18 cellular contexts compared by ENCODE assay signal in genomic region chr16:15606521-15607220, GRCh38. TPM values are rescaled to one million over a fixed set of nuclear protein-coding genes. Genes with fewer than 3 reads are reported as not detected.
DNase-seq lines count a peak whose midpoint lies in the region; ATAC-seq, FAIRE-seq and TF ChIP-seq lines count a peak whose summit lies in the region.
"Had no signal": no experiment of that assay in that cellular context is flagged by ENCODE, and none has a peak within 500 bp of the region (broad histone marks: within the 10 kb centered on the region; RNA-seq: fewer than 3 reads in every experiment).

No MANE protein-coding gene starts in this region.

- intact Hi-C loops in prostate gland (cut with DNase I) = no loop called here

- H3K27ac Mint-ChIP-seq in T-helper 1 cell treated with Interleukin-12 subunit alpha and Interleukin-12 subunit beta and Interleukin-4 antibody, amounts not matched to agents 30 μg/mL and 1 μg/mL, for 36 hours = peak overlapping the region; percentile 28
- H3K27ac Mint-ChIP-seq in T-cell = peak overlapping the region; percentile 65 to 89
- H3K27ac Mint-ChIP-seq: HFFc6 had no signal

- TF ChIP-seq CTCF in epithelial cell of esophagus (IDR thresholded peaks at IDR 0.05; ENCODE audit: insufficient read depth, low read depth, low read length, missing control alignments) (no peak), prostate gland (IDR thresholded peaks at IDR 0.05) (no peak), coronary artery (IDR thresholded peaks at IDR 0.05) (no peak)

- POLR2A ChIA-PET in T-cell (lab: Charles Lee) = no interaction called here

- no peak overlapping the region for H3K4me3 Mint-ChIP-seq in T-helper 1 cell treated with Interleukin-12 subunit alpha and Interleukin-12 subunit beta and Interleukin-4 antibody, amounts not matched to agents 30 μg/mL and 1 μg/mL, for 36 hours
- H3K4me3 Mint-ChIP-seq in T-cell = no peak overlapping the region
- H3K4me3 Mint-ChIP-seq: brain, HFFc6 had no signal

- H3K27me3 ChIP-seq in prostate gland (replicated peaks; ENCODE audit: insufficient read depth) = no peaks in the 10 kb centered on the region
- H3K27me3 ChIP-seq: tibial artery had no signal

- H3K4me3 ChIP-seq in epithelial cell of esophagus (ENCODE audit: low read length) = no peak overlapping the region
- no peak overlapping the region for H3K4me3 ChIP-seq in prostate gland
- no peak overlapping the region for H3K4me3 ChIP-seq in coronary artery
- H3K4me3 ChIP-seq: SK-N-MC, tibial artery had no signal

- WGBS in prostate gland = 80% methylated on average over 5 of the region's 5 CpGs

- no peak for TF ChIP-seq POLR2A in prostate gland (IDR thresholded peaks at IDR 0.05)

- H3K36me3 Mint-ChIP-seq in T-helper 1 cell treated with Interleukin-12 subunit alpha and Interleukin-12 subunit beta and Interleukin-4 antibody, amounts not matched to agents 30 μg/mL and 1 μg/mL, for 36 hours (ENCODE audit: low read depth) = peaks cover 58% of the 10 kb centered on the region
- peaks cover 76% of the 10 kb centered on the region for H3K36me3 Mint-ChIP-seq in T-cell

- no peaks in the 10 kb centered on the region for H3K9me3 Mint-ChIP-seq in T-helper 1 cell treated with Interleukin-12 subunit alpha and Interleukin-12 subunit beta and Interleukin-4 antibody, amounts not matched to agents 30 μg/mL and 1 μg/mL, for 36 hours
- no peaks in the 10 kb centered on the region for H3K9me3 Mint-ChIP-seq in T-cell
- H3K9me3 Mint-ChIP-seq: brain, HFFc6 had no signal

- no peaks in the 10 kb centered on the region for H3K9me3 ChIP-seq in prostate gland
- H3K9me3 ChIP-seq: tibial artery had no signal

- H3K27ac ChIP-seq in prostate gland (peak overlapping the region; percentile 47 to 65), coronary artery (peak overlapping the region in 1 of 2 donors; percentile 59)
- H3K27ac ChIP-seq: 22Rv1, SK-N-MC, tibial artery had no signal

- FAIRE-seq in urothelium cell line (lab: Jason Lieb, UNC) = no peak
- FAIRE-seq: endometrium had no signal

- ATAC-seq in T-cell (replicated peaks in 1 of 4) = no peak

- no peaks in the 10 kb centered on the region for H3K4me1 ChIP-seq in prostate gland (replicated peaks)

- H3K36me3 ChIP-seq in prostate gland = no peaks in the 10 kb centered on the region

- CTCF ChIA-PET in T-cell (lab: Charles Lee) = no interaction called here

- no peaks in the 10 kb centered on the region for H3K27me3 Mint-ChIP-seq in T-helper 1 cell treated with Interleukin-12 subunit alpha and Interleukin-12 subunit beta and Interleukin-4 antibody, amounts not matched to agents 30 μg/mL and 1 μg/mL, for 36 hours (ENCODE audit: low read depth)
- no peaks in the 10 kb centered on the region for H3K27me3 Mint-ChIP-seq in T-cell
- H3K27me3 Mint-ChIP-seq: brain had no signal

- DNase-seq in T-helper 1 cell (no peak), T-cell (no peak), epithelial cell of esophagus (ENCODE audit: low read depth) (peak; percentile 38), prostate gland (ENCODE audit: low spot score) (peak; percentile 37), urothelium cell line (ENCODE audit: low spot score) (no peak), HuH-7 (ENCODE audit: low spot score) (no peak), coronary artery (ENCODE audit: low spot score) (no peak)
- DNase-seq: EL, HFFc6, NCI-H1694, NCI-H510A treated with DMSO at 0.1 percent for 48 hours, OCI-M1, tibial artery had no signal

- peaks cover 6% of the 10 kb centered on the region for H3K4me1 Mint-ChIP-seq in T-helper 1 cell treated with Interleukin-12 subunit alpha and Interleukin-12 subunit beta and Interleukin-4 antibody, amounts not matched to agents 30 μg/mL and 1 μg/mL, for 36 hours (ENCODE audit: low read depth)
- peaks cover 3 to 16% (median 4%) of the 10 kb centered on the region in 3 donors for H3K4me1 Mint-ChIP-seq in T-cell
- H3K4me1 Mint-ChIP-seq: brain had no signal

RNA-seq across cellular contexts. Expression of gene MARF1, which starts 36.3 kb away (rescaled TPM):
- 100 to 1,000 TPM; 151 to 180 (median 177) TPM for total RNA-seq in T-cell
- total RNA-seq in prostate gland = 10 to 100 TPM; 33.3 to 54.2 TPM

RNA-seq across cellular contexts. Expression of gene NDE1, which starts 43.4 kb away (rescaled TPM):
- total RNA-seq in T-cell = 100 to 1,000 TPM in 4 of 5 donors, 10 to 100 TPM in 1; 90.8 to 110 (median 103) TPM
- 10 to 100 TPM; 34.3 to 39.3 TPM for total RNA-seq in prostate gland

Comparison
In these comparisons a context has a peak if more than half of its experiments do, and no peak if none do; other contexts are left out.
1. DNase-seq: peak in epithelial cell of esophagus (single experiment) and prostate gland (single experiment); none in T-helper 1 cell (0 of 5), T-cell (0 of 34), urothelium cell line (single experiment), HuH-7 (single experiment) and coronary artery (single experiment).